ENCODE assay signal across 22 cellular contexts in genomic region chr16:19415918-19416317, GRCh38. TPM values are rescaled to one million over a fixed set of nuclear protein-coding genes. Genes with fewer than 3 reads are reported as not detected.
DNase-seq lines count a peak whose midpoint lies in the region; ATAC-seq and TF ChIP-seq lines count a peak whose summit lies in the region.
"Had no signal": no experiment of that assay in that cellular context is flagged by ENCODE, and none has a peak within 500 bp of the region (broad histone marks: within the 10 kb centered on the region; RNA-seq: fewer than 3 reads in every experiment).

No MANE protein-coding gene starts in this region.

- CTCF ChIA-PET in MCF 10A (lab: Yijun Ruan, JAX) = interaction anchor here (0.5 to 1.3 kb wide), 4 partner anchors 21 to 109 kb away, joined by 3 to 10 read pairs (median 3); no protein-coding TSS in a partner anchor
- CTCF ChIA-PET in mammary epithelial cell (lab: Charles Lee; ENCODE audit: low non-redundant PET) = no interaction called here

- BruUV-seq in MCF 10A (replicated peaks; lab: Mats Ljungman, UMichigan) = no TSS peak
- BruUV-seq in mammary epithelial cell (replicated peaks; lab: Mats Ljungman, UMichigan) = no TSS peak

- dilution Hi-C loops in mammary epithelial cell (cut with HindIII; ENCODE audit: low sequenced_read_pairs) = no loop called here

- H3K27ac ChIP-seq in mammary epithelial cell (ENCODE audit: insufficient read depth, low read depth, low read length) = no peak overlapping the region
- H3K27ac ChIP-seq in colonic mucosa = peak overlapping the region; percentile 76
- H3K27ac ChIP-seq: 22Rv1 had no signal

- peaks cover 2% of the 10 kb centered on the region for H3K4me1 ChIP-seq in mammary epithelial cell (ENCODE audit: insufficient read depth, low read length)
- no peaks in the 10 kb centered on the region for H3K4me1 ChIP-seq in colonic mucosa
- H3K4me1 ChIP-seq: BE2C had no signal

- peaks cover 30% of the 10 kb centered on the region for H3K4me1 Mint-ChIP-seq in MCF 10A (ENCODE audit: insufficient read depth, unreplicated experiment)
- H3K4me1 Mint-ChIP-seq in progenitor cell of endocrine pancreas (ENCODE audit: low read depth) = peaks cover 7% of the 10 kb centered on the region

- in situ Hi-C loops in mammary epithelial cell (cut with MboI; ENCODE audit: low sequenced_read_pairs in 2 of 2) = no loop called here

- no peaks in the 10 kb centered on the region for H3K36me3 Mint-ChIP-seq in MCF 10A (ENCODE audit: insufficient read depth, unreplicated experiment)
- H3K36me3 Mint-ChIP-seq in progenitor cell of endocrine pancreas (ENCODE audit: insufficient read depth) = peaks cover 5% of the 10 kb centered on the region
- H3K36me3 Mint-ChIP-seq: CD4-positive, CD25-positive, alpha-beta regulatory T cell had no signal

- H3K27me3 Mint-ChIP-seq in MCF 10A (ENCODE audit: insufficient read depth, unreplicated experiment) = no peaks in the 10 kb centered on the region
- peaks cover 3% of the 10 kb centered on the region for H3K27me3 Mint-ChIP-seq in progenitor cell of endocrine pancreas

- H4K20me1 ChIP-seq in mammary epithelial cell (ENCODE audit: insufficient read depth, low read length) = no peaks in the 10 kb centered on the region

- H3K4me3 Mint-ChIP-seq in MCF 10A (ENCODE audit: unreplicated experiment) (no peak overlapping the region), progenitor cell of endocrine pancreas (ENCODE audit: low read depth) (no peak overlapping the region)
- H3K4me3 Mint-ChIP-seq: CD4-positive, CD25-positive, alpha-beta regulatory T cell had no signal

- no peaks in the 10 kb centered on the region for H3K79me2 ChIP-seq in mammary epithelial cell (ENCODE audit: insufficient read depth, low read length)

- H3K4me2 ChIP-seq in mammary epithelial cell (ENCODE audit: insufficient read depth, low read depth, low read length) = no peak overlapping the region
- H3K4me2 ChIP-seq: SK-N-SH had no signal

- H3K9me3 Mint-ChIP-seq in MCF 10A (ENCODE audit: unreplicated experiment) (no peaks in the 10 kb centered on the region), progenitor cell of endocrine pancreas (ENCODE audit: low read depth) (peaks cover 3% of the 10 kb centered on the region)

- no peaks in the 10 kb centered on the region for H3K36me3 ChIP-seq in mammary epithelial cell (ENCODE audit: insufficient read depth, low read length)
- H3K36me3 ChIP-seq in colonic mucosa = no peaks in the 10 kb centered on the region
- H3K36me3 ChIP-seq: BE2C, Peyer's patch had no signal

- peaks cover 3% of the 10 kb centered on the region for H3K27me3 ChIP-seq in mammary epithelial cell (ENCODE audit: insufficient read depth, low read length)
- H3K27me3 ChIP-seq in colonic mucosa = peaks cover under 1% of the 10 kb centered on the region

- no peak for TF ChIP-seq CTCF in MCF 10A (IDR thresholded peaks at IDR 0.05; ENCODE audit: unreplicated experiment)
- TF ChIP-seq CTCF in mammary epithelial cell (conservative IDR thresholded peaks at IDR 0.05 in 1 of 2, IDR thresholded peaks at IDR 0.05 in 1 of 2; ENCODE audit: extremely low read depth in 1 of 2, insufficient read depth in 1 of 2, low read depth in 1 of 2, low read length in 2 of 2) = no peak
- TF ChIP-seq CTCF in colonic mucosa (IDR thresholded peaks at IDR 0.05) = no peak
- TF ChIP-seq CTCF in progenitor cell of endocrine pancreas (IDR thresholded peaks at IDR 0.05; ENCODE audit: unreplicated experiment) = no peak

- intact Hi-C loops in MCF 10A (cut with micrococcal nuclease) (no loop called here), mammary epithelial cell (cut with micrococcal nuclease) (no loop called here), colonic mucosa (cut with DNase I) (no loop called here), posterior cingulate gyrus (cut with DNase I) (no loop called here)

- 44% methylated on average over 2 of the region's 2 CpGs for WGBS in mammary epithelial cell (ENCODE audit: low coverage, missing lambda C conversion rate)

- POLR2A ChIA-PET in MCF 10A (lab: Yijun Ruan, JAX) = interaction anchor here (1.2 to 1.4 kb wide), 2 partner anchors 19 to 23 kb away, joined by 5 to 11 read pairs; no protein-coding TSS in a partner anchor

- H3K27ac Mint-ChIP-seq in MCF 10A (ENCODE audit: low read depth, unreplicated experiment) (peak overlapping the region; percentile 54), progenitor cell of endocrine pancreas (peak overlapping the region; percentile 47)
- H3K27ac Mint-ChIP-seq: CD4-positive, CD25-positive, alpha-beta regulatory T cell had no signal

- H3K9me3 ChIP-seq in mammary epithelial cell (replicated peaks; ENCODE audit: insufficient read depth, low read length) = no peaks in the 10 kb centered on the region
- no peaks in the 10 kb centered on the region for H3K9me3 ChIP-seq in colonic mucosa
- H3K9me3 ChIP-seq: BE2C, Peyer's patch, SK-N-SH had no signal

- ATAC-seq in HG03439 (IDR thresholded peaks at IDR 0.05; ENCODE audit: unreplicated experiment) = no peak

- H3K9ac ChIP-seq in mammary epithelial cell (ENCODE audit: insufficient read depth, low read length) (no peak overlapping the region), colonic mucosa (ENCODE audit: low read depth in 2 of 2, low read length in 2 of 2) (no peak overlapping the region)
- H3K9ac ChIP-seq: SK-N-SH had no signal

- no peak overlapping the region for H3K4me3 ChIP-seq in mammary epithelial cell (replicated peaks in 1 of 3; ENCODE audit: insufficient read depth in 1 of 3, low read depth in 2 of 3, low read length in 3 of 3)
- H3K4me3 ChIP-seq in colonic mucosa = no peak overlapping the region
- H3K4me3 ChIP-seq: Peyer's patch had no signal

- no peak overlapping the region for H2AFZ ChIP-seq in mammary epithelial cell (ENCODE audit: low read depth, low read length)

- peak; percentile 45 for DNase-seq in MCF 10A (ENCODE audit: unreplicated experiment)
- DNase-seq in mammary epithelial cell = no peak
- no peak for DNase-seq in colonic mucosa
- DNase-seq in progenitor cell of endocrine pancreas (ENCODE audit: low spot score, unreplicated experiment) = no peak
- no peak for DNase-seq in cerebellar nuclear complex (lab: John Stamatoyannopoulos, UW)
- DNase-seq in posterior cingulate gyrus = no peak
- DNase-seq: ACHN; BE2C; CD4-positive, CD25-positive, alpha-beta regulatory T cell; KBM-7; MM.1S; NCI-H1417; NCI-H1694; NCI-H2227 treated with DMSO at 0.1 percent for 48 hours; NCI-H510A; SK-N-SH had no signal

RNA-seq across cellular contexts. Expression of gene TMC5, which starts 1.8 kb away (rescaled TPM):
- total RNA-seq in MCF 10A (2022) (0.10 and 0.16 TPM in 2 replicates), mammary epithelial cell (under 1 TPM in 1 of 2 donors, not detected in 1; 0.33 TPM), colonic mucosa (100 to 1,000 TPM in 1 of 2 donors, 10 to 100 TPM in 1; 54.5 to 113 TPM), progenitor cell of endocrine pancreas (9.9 and 10.9 TPM in 2 replicates)
- polyA plus RNA-seq in mammary epithelial cell = 0.11 TPM
- not detected for polyA minus RNA-seq in mammary epithelial cell
- total RNA-seq: CD4-positive, CD25-positive, alpha-beta regulatory T cell; HT1080; LHCN-M2; OCI-LY7 had no signal
- polyA plus RNA-seq: CD4-positive, CD25-positive, alpha-beta regulatory T cell; SK-N-SH had no signal
